In the genomic region with DNA sequence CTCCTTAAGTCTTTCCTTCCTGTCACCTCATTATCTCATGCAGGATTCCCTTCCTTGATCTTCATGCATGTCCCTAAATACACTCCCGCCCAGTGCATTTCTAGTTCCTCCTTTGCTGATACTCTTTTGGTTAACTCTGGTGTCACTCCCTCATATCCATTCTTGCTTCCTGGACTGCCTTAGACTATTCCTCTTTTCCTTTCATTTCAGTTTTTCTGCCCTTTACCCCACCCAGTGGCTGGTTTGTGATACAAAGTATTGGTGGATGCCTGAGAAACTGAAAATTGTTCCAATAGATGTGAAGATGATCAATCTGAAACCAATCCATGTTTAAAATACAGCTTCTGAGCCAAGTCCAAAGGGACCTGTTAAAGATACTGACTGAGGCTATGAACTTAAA, we compare ENCODE assay signal across 1 cellular context.
TF ChIP-seq lines count a peak whose summit lies in the region.

No MANE protein-coding gene starts in this region.

TF ChIP-seq in WTC11, 78 proteins besides CTCF, POLR2A, EP300 and RAD21 (continued from another document):
- TF ChIP-seq, protein P1, sequence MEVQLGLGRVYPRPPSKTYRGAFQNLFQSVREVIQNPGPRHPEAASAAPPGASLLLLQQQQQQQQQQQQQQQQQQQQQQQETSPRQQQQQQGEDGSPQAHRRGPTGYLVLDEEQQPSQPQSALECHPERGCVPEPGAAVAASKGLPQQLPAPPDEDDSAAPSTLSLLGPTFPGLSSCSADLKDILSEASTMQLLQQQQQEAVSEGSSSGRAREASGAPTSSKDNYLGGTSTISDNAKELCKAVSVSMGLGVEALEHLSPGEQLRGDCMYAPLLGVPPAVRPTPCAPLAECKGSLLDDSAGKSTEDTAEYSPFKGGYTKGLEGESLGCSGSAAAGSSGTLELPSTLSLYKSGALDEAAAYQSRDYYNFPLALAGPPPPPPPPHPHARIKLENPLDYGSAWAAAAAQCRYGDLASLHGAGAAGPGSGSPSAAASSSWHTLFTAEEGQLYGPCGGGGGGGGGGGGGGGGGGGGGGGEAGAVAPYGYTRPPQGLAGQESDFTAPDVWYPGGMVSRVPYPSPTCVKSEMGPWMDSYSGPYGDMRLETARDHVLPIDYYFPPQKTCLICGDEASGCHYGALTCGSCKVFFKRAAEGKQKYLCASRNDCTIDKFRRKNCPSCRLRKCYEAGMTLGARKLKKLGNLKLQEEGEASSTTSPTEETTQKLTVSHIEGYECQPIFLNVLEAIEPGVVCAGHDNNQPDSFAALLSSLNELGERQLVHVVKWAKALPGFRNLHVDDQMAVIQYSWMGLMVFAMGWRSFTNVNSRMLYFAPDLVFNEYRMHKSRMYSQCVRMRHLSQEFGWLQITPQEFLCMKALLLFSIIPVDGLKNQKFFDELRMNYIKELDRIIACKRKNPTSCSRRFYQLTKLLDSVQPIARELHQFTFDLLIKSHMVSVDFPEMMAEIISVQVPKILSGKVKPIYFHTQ (CRISPR knock-in tag; IDR thresholded peaks at IDR 0.05): no peak
- no peak for TF ChIP-seq CDX4 (CRISPR knock-in tag; IDR thresholded peaks at IDR 0.05; ENCODE audit: borderline replicate concordance)
